1 cellular context compared by ENCODE assay signal in the genomic region with DNA sequence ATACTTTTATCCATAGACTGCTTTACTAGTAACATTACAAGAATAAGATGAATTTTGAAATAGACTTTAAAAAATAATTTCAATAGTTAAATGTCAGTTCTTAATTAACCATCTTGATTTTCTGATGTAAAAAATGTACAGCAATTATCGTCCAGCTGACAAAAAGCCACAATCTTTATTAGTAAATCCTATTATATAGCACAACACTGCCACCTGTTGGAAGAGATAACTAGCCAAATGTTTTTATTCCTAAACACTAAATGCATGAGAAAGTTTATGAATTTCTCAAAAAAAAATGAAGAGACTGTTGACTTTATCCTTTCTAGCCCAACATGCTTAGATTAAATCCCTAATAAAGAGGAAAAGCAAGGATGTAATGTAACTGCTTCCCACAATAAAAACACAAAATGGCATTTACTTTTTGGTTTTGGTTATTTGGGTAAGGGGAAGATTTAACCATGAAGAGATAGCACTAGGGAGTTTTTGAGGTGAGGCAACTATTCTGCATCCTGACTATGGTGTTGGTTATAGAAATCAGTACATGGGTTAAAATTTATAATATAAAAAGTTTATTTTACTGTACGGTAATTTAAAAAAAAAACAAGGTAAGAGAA.
TF ChIP-seq lines count a peak whose summit lies in the region.

No MANE protein-coding gene starts in this region.

TF ChIP-seq in liver, 16 proteins besides CTCF, POLR2A, EP300 and RAD21 (continued from another document):
- TF ChIP-seq, protein P1, sequence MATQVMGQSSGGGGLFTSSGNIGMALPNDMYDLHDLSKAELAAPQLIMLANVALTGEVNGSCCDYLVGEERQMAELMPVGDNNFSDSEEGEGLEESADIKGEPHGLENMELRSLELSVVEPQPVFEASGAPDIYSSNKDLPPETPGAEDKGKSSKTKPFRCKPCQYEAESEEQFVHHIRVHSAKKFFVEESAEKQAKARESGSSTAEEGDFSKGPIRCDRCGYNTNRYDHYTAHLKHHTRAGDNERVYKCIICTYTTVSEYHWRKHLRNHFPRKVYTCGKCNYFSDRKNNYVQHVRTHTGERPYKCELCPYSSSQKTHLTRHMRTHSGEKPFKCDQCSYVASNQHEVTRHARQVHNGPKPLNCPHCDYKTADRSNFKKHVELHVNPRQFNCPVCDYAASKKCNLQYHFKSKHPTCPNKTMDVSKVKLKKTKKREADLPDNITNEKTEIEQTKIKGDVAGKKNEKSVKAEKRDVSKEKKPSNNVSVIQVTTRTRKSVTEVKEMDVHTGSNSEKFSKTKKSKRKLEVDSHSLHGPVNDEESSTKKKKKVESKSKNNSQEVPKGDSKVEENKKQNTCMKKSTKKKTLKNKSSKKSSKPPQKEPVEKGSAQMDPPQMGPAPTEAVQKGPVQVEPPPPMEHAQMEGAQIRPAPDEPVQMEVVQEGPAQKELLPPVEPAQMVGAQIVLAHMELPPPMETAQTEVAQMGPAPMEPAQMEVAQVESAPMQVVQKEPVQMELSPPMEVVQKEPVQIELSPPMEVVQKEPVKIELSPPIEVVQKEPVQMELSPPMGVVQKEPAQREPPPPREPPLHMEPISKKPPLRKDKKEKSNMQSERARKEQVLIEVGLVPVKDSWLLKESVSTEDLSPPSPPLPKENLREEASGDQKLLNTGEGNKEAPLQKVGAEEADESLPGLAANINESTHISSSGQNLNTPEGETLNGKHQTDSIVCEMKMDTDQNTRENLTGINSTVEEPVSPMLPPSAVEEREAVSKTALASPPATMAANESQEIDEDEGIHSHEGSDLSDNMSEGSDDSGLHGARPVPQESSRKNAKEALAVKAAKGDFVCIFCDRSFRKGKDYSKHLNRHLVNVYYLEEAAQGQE (IDR thresholded peaks at IDR 0.05): no peak
